15 cellular contexts compared by ENCODE assay signal in the genomic region with DNA sequence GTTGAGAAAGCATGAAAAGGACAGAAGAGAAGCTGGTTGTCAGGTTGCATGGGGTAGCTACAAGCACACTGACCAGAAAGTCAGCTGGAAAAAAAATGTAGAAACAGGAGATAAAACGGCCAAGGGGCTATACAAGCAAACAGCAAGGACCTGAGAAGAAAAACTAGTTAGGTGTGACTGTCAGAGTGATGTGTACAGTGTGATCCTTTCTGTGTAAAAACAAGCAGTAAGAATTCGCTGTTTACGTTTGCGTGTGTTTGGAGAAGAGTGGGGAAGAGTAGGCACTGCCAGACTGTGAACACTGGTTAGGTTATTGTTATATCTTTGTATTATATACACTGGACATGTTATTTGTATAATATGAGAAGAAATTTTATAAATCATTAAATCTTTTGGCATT. TPM values are rescaled to one million over a fixed set of nuclear protein-coding genes. Genes with fewer than 3 reads are reported as not detected.
DNase-seq lines count a peak whose midpoint lies in the region; ATAC-seq and TF ChIP-seq lines count a peak whose summit lies in the region.
"Had no signal": no experiment of that assay in that cellular context is flagged by ENCODE, and none has a peak within 500 bp of the region (broad histone marks: within the 10 kb centered on the region; RNA-seq: fewer than 3 reads in every experiment).

No MANE protein-coding gene starts in this region.

- peaks cover 94% of the 10 kb centered on the region for H3K4me1 Mint-ChIP-seq in activated naive CD4-positive, alpha-beta T cell treated with anti-CD3 and anti-CD28 coated beads, Interleukin-2, amount 50 U/mL, for 24 hours

- no peak for TF ChIP-seq POLR2A in upper lobe of left lung (IDR thresholded peaks at IDR 0.05)

- no peak overlapping the region for H3K4ac ChIP-seq in mesenchymal stem cell (ENCODE audit: low read depth in 1 of 2, low read length in 2 of 2)

- H3K4me1 ChIP-seq in mesenchymal stem cell (ENCODE audit: control insufficient read depth, insufficient read depth, low read depth, low read length) = peaks cover 25% of the 10 kb centered on the region
- peaks cover 82 to 96% (median 88%) of the 10 kb centered on the region in 4 donors for H3K4me1 ChIP-seq in upper lobe of left lung

- H3K18ac ChIP-seq in mesenchymal stem cell (ENCODE audit: low read depth in 1 of 2, low read length in 2 of 2) = no peak overlapping the region

- peaks cover 13% of the 10 kb centered on the region for H3K36me3 Mint-ChIP-seq in activated naive CD4-positive, alpha-beta T cell treated with anti-CD3 and anti-CD28 coated beads, Interleukin-2, amount 50 U/mL, for 24 hours

- no peaks in the 10 kb centered on the region for H3K27me3 ChIP-seq in mesenchymal stem cell (ENCODE audit: control insufficient read depth in 1 of 2, insufficient read depth in 1 of 2, low read length in 2 of 2)
- no peaks in the 10 kb centered on the region for H3K27me3 ChIP-seq in upper lobe of left lung

- no peak overlapping the region for H2AFZ ChIP-seq in mesenchymal stem cell (ENCODE audit: low read depth, low read length)

- H3K9me3 ChIP-seq in SK-N-MC (ENCODE audit: low read depth, low read length) = no peaks in the 10 kb centered on the region
- no peaks in the 10 kb centered on the region for H3K9me3 ChIP-seq in mesenchymal stem cell (ENCODE audit: control insufficient read depth, low read length)
- no peaks in the 10 kb centered on the region for H3K9me3 ChIP-seq in upper lobe of left lung

- no peak overlapping the region for H2BK12ac ChIP-seq in mesenchymal stem cell (ENCODE audit: low read length in 2 of 2)

- no peak for TF ChIP-seq EP300 in upper lobe of left lung (IDR thresholded peaks at IDR 0.05)

- no peak overlapping the region for H3K4me3 Mint-ChIP-seq in activated naive CD4-positive, alpha-beta T cell treated with anti-CD3 and anti-CD28 coated beads, Interleukin-2, amount 50 U/mL, for 24 hours
- H3K4me3 Mint-ChIP-seq: activated CD4-positive, alpha-beta T cell treated with anti-CD3 and anti-CD28 coated beads, Interleukin-2, amount 10 ng/mL, durations not matched to agents 24 days and 14 days had no signal

- H4K8ac ChIP-seq in mesenchymal stem cell (ENCODE audit: low read length) = no peak overlapping the region

- H3K4me2 ChIP-seq in mesenchymal stem cell (ENCODE audit: low read length, poor library complexity, severe bottlenecking) = no peak overlapping the region

- ATAC-seq in upper lobe of left lung (ENCODE audit: low FRiP score in 2 of 2) = no peak
- no peak for ATAC-seq in GM19397 (IDR thresholded peaks at IDR 0.05; ENCODE audit: unreplicated experiment)
- no peak for ATAC-seq in activated CD4-positive, CD25-positive, alpha-beta regulatory T cell treated with anti-CD3 and anti-CD28 coated beads, Interleukin-2, amount 50 U/mL, for 24 hours
- ATAC-seq: sciatic nerve had no signal

- no peaks in the 10 kb centered on the region for H3K27me3 Mint-ChIP-seq in activated naive CD4-positive, alpha-beta T cell treated with anti-CD3 and anti-CD28 coated beads, Interleukin-2, amount 50 U/mL, for 24 hours
- H3K27me3 Mint-ChIP-seq: activated CD4-positive, alpha-beta T cell treated with anti-CD3 and anti-CD28 coated beads, Interleukin-2, amount 10 ng/mL, durations not matched to agents 24 days and 14 days had no signal

- DNase-seq in activated naive CD4-positive, alpha-beta T cell (lab: John Stamatoyannopoulos, UW) = no peak
- DNase-seq in SK-N-MC (ENCODE audit: low read depth, low spot score) (no peak), mesenchymal stem cell (no peak), upper lobe of left lung (no peak), cerebellum (ENCODE audit: low spot score) (no peak)
- DNase-seq: activated CD4-positive, alpha-beta T cell treated with anti-CD3 and anti-CD28 coated beads, Interleukin-2, amount 10 ng/mL, durations not matched to agents 24 days and 14 days; DMS 273 treated with DMSO at 0.1 percent for 48 hours; MM.1S; NCI-H526 treated with DMSO at 0.1 percent for 48 hours; stimulated activated CD4-positive, alpha-beta T cell treated with anti-CD3 and anti-CD28 coated beads, Interleukin-4, amount 100 ng/mL, for 4 hours; stimulated activated naive CD4-positive, alpha-beta T cell had no signal

- H3K27ac ChIP-seq in SK-N-MC (peak overlapping the region; percentile 52), mesenchymal stem cell (ENCODE audit: low read length, poor library complexity, severe bottlenecking) (peak overlapping the region; percentile 46), upper lobe of left lung (peak overlapping the region; percentile 74 to 84 (median 78))

- H2BK120ac ChIP-seq in mesenchymal stem cell (ENCODE audit: low read depth, low read length) = no peak overlapping the region

- H4K91ac ChIP-seq in mesenchymal stem cell (ENCODE audit: low read length) = no peak overlapping the region

- peak overlapping the region; percentile 14 for H3K27ac Mint-ChIP-seq in activated naive CD4-positive, alpha-beta T cell treated with anti-CD3 and anti-CD28 coated beads, Interleukin-2, amount 50 U/mL, for 24 hours
- H3K27ac Mint-ChIP-seq: activated CD4-positive, alpha-beta T cell treated with anti-CD3 and anti-CD28 coated beads, Interleukin-2, amount 10 ng/mL, durations not matched to agents 24 days and 14 days had no signal

- no peak overlapping the region for H2BK5ac ChIP-seq in mesenchymal stem cell (ENCODE audit: low read depth, low read length, poor library complexity, severe bottlenecking)

- WGBS in mesenchymal stem cell = 71% methylated on average over 4 of the region's 4 CpGs
- WGBS in upper lobe of left lung, 2 donors = 31 to 49% methylated on average over 4 of the region's 4 CpGs

- H3K9ac ChIP-seq in SK-N-MC (ENCODE audit: insufficient read length) = no peak overlapping the region
- H3K9ac ChIP-seq in mesenchymal stem cell (ENCODE audit: low read length) = no peak overlapping the region

- H3K4me3 ChIP-seq in SK-N-MC (no peak overlapping the region), mesenchymal stem cell (ENCODE audit: insufficient read depth in 1 of 2, low read depth in 1 of 2, low read length in 2 of 2) (no peak overlapping the region), upper lobe of left lung (no peak overlapping the region)

- peak overlapping the region; percentile 61 for H2AK5ac ChIP-seq in mesenchymal stem cell (ENCODE audit: low read length, severe bottlenecking)

- no peak overlapping the region for H2BK15ac ChIP-seq in mesenchymal stem cell (ENCODE audit: low read depth, poor library complexity, severe bottlenecking)

- TF ChIP-seq CTCF in upper lobe of left lung (IDR thresholded peaks at IDR 0.05) = no peak

- no peaks in the 10 kb centered on the region for H3K9me3 Mint-ChIP-seq in activated naive CD4-positive, alpha-beta T cell treated with anti-CD3 and anti-CD28 coated beads, Interleukin-2, amount 50 U/mL, for 24 hours
- H3K9me3 Mint-ChIP-seq: activated CD4-positive, alpha-beta T cell treated with anti-CD3 and anti-CD28 coated beads, Interleukin-2, amount 10 ng/mL, durations not matched to agents 24 days and 14 days had no signal

- no peaks in the 10 kb centered on the region for H3K79me1 ChIP-seq in mesenchymal stem cell (replicated peaks; ENCODE audit: low read length, poor library complexity, severe bottlenecking)

- H3K14ac ChIP-seq in mesenchymal stem cell (ENCODE audit: low read length in 2 of 2) = no peak overlapping the region

- no peak overlapping the region for H3K23ac ChIP-seq in mesenchymal stem cell (ENCODE audit: low read length in 2 of 2)

- no peaks in the 10 kb centered on the region; the same call in 1 of the 2 replicates for H3K36me3 ChIP-seq in SK-N-MC (ENCODE audit: insufficient read depth, low read length)
- peaks cover 2 to 14% of the 10 kb centered on the region in 2 experiments for H3K36me3 ChIP-seq in mesenchymal stem cell (ENCODE audit: control insufficient read depth in 1 of 2, insufficient read depth in 2 of 2, low read depth in 1 of 2, low read length in 2 of 2)
- no peaks in the 10 kb centered on the region for H3K36me3 ChIP-seq in upper lobe of left lung

RNA-seq across cellular contexts. Expression of a gene that starts 28.1 kb away (rescaled TPM):
- polyA plus RNA-seq in mesenchymal stem cell (2013, experiment 1 of 2) = 66.8 TPM
- 65.2 TPM for polyA plus RNA-seq in mesenchymal stem cell (2013, experiment 2 of 2)
- total RNA-seq in upper lobe of left lung (100 to 1,000 TPM in 3 of 6 donors, 10 to 100 TPM in 3; 75.1 to 137 (median 96.1) TPM), cerebellum (13.9 TPM)
